20 cellular contexts compared by ENCODE assay signal in the genomic region with DNA sequence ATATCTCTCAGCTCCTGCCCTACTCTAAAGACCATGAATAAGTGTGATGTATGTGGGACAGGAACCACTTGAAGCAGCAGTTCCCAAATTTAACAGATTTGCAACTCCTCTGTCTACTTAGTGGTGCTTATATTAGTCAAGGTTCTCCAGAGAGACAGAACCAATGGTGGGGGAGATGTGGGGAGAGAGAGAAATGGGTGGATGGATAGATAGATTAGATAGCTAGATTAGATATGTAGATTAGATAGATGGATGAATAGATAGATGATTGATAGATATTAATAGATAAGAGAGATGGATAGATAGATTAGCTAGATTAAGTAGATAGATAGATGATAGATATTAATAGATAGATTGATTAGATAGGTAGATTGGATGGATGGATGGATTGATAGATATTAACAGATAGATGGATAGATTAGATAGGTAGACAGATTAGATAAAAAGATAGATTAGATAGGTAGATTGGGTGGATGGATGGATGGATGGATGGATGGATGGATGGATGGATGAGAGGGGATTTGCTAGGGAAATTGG.
DNase-seq lines count a peak whose midpoint lies in the region; ATAC-seq and TF ChIP-seq lines count a peak whose summit lies in the region.
"Had no signal": no experiment of that assay in that cellular context is flagged by ENCODE, and none has a peak within 500 bp of the region (broad histone marks: within the 10 kb centered on the region; RNA-seq: fewer than 3 reads in every experiment).

No MANE protein-coding gene starts in this region.

- CTCF ChIA-PET in activated CD4-positive, alpha-beta T cell treated with anti-CD3 and anti-CD28 coated beads, Interleukin-2, amount 10 ng/mL, durations not matched to agents 7 days and 5 days (lab: Charles Lee) = interaction anchor here (0.8 kb wide), 1 partner anchor 73 kb away, joined by 3 read pairs; no protein-coding TSS in a partner anchor

- no peak overlapping the region for H3K27ac ChIP-seq in left ventricle myocardium inferior (replicated peaks)
- H3K27ac ChIP-seq: 22Rv1, A549, C4-2B, GM23248, HL-60 had no signal

- H3K4me1 ChIP-seq in left ventricle myocardium inferior = peaks cover 8% of the 10 kb centered on the region
- H3K4me1 ChIP-seq: A549 had no signal

- ATAC-seq in natural killer cell = no peak
- no peak for ATAC-seq in natural killer cell treated with Interleukin-12 subunit alpha and Interleukin-12 subunit beta and Interleukin-15 and Interleukin-18, amount 100 ng/mL, for 72 hours
- no peak for ATAC-seq in effector memory CD8-positive, alpha-beta T cell (replicated peaks)
- no peak for ATAC-seq in GM18909 (IDR thresholded peaks at IDR 0.05; ENCODE audit: poor library complexity, unreplicated experiment)
- ATAC-seq: A549 had no signal

- H3K36me3 ChIP-seq in left ventricle myocardium inferior = peaks cover 3% of the 10 kb centered on the region

- H3K27me3 ChIP-seq in left ventricle myocardium inferior (ENCODE audit: low read depth) = no peaks in the 10 kb centered on the region

- no peak overlapping the region for H3K4me3 Mint-ChIP-seq in activated CD4-positive, alpha-beta T cell treated with anti-CD3 and anti-CD28 coated beads, Interleukin-2, amount 10 ng/mL, durations not matched to agents 7 days and 5 days
- H3K4me3 Mint-ChIP-seq in natural killer cell = no peak overlapping the region
- no peak overlapping the region for H3K4me3 Mint-ChIP-seq in natural killer cell treated with Interleukin-12 subunit alpha and Interleukin-12 subunit beta and Interleukin-15 and Interleukin-18, amount 100 ng/mL, for 72 hours
- H3K4me3 Mint-ChIP-seq in effector memory CD8-positive, alpha-beta T cell = no peak overlapping the region
- H3K4me3 Mint-ChIP-seq: CD4-positive, alpha-beta T cell; HFFc6 had no signal

- intact Hi-C loops in natural killer cell (cut with micrococcal nuclease) (no loop called here), left ventricle myocardium inferior (cut with micrococcal nuclease) (no loop called here)

- no peaks in the 10 kb centered on the region for H3K4me1 Mint-ChIP-seq in activated CD4-positive, alpha-beta T cell treated with anti-CD3 and anti-CD28 coated beads, Interleukin-2, amount 10 ng/mL, durations not matched to agents 7 days and 5 days
- H3K4me1 Mint-ChIP-seq in natural killer cell = peaks cover 0 to 12% of the 10 kb centered on the region in 2 donors
- peaks cover 5 to 13% of the 10 kb centered on the region in 2 donors for H3K4me1 Mint-ChIP-seq in natural killer cell treated with Interleukin-12 subunit alpha and Interleukin-12 subunit beta and Interleukin-15 and Interleukin-18, amount 100 ng/mL, for 72 hours (ENCODE audit: low read depth in 2 of 2)
- peaks cover 2 to 21% of the 10 kb centered on the region in 2 donors for H3K4me1 Mint-ChIP-seq in effector memory CD8-positive, alpha-beta T cell (ENCODE audit: low read depth in 2 of 2)

- no peak overlapping the region for H3K4me3 ChIP-seq in left ventricle myocardium inferior
- H3K4me3 ChIP-seq: A549, GM23248 had no signal

- no peaks in the 10 kb centered on the region for H3K27me3 Mint-ChIP-seq in activated CD4-positive, alpha-beta T cell treated with anti-CD3 and anti-CD28 coated beads, Interleukin-2, amount 10 ng/mL, durations not matched to agents 7 days and 5 days
- no peaks in the 10 kb centered on the region for H3K27me3 Mint-ChIP-seq in natural killer cell (ENCODE audit: low read depth in 2 of 2)
- H3K27me3 Mint-ChIP-seq in natural killer cell treated with Interleukin-12 subunit alpha and Interleukin-12 subunit beta and Interleukin-15 and Interleukin-18, amount 100 ng/mL, for 72 hours = no peaks in the 10 kb centered on the region
- no peaks in the 10 kb centered on the region for H3K27me3 Mint-ChIP-seq in effector memory CD8-positive, alpha-beta T cell
- H3K27me3 Mint-ChIP-seq: CD4-positive, alpha-beta T cell had no signal

- POLR2A ChIA-PET in activated CD4-positive, alpha-beta T cell treated with anti-CD3 and anti-CD28 coated beads, Interleukin-2, amount 10 ng/mL, durations not matched to agents 7 days and 5 days (lab: Charles Lee) = no interaction called here

- peaks cover 6% of the 10 kb centered on the region for H3K36me3 Mint-ChIP-seq in activated CD4-positive, alpha-beta T cell treated with anti-CD3 and anti-CD28 coated beads, Interleukin-2, amount 10 ng/mL, durations not matched to agents 7 days and 5 days (ENCODE audit: low read depth)
- H3K36me3 Mint-ChIP-seq in natural killer cell = no peaks in the 10 kb centered on the region
- H3K36me3 Mint-ChIP-seq in natural killer cell treated with Interleukin-12 subunit alpha and Interleukin-12 subunit beta and Interleukin-15 and Interleukin-18, amount 100 ng/mL, for 72 hours = no peaks in the 10 kb centered on the region
- peaks cover 5% of the 10 kb centered on the region for H3K36me3 Mint-ChIP-seq in effector memory CD8-positive, alpha-beta T cell (ENCODE audit: insufficient read depth)

- peak overlapping the region; percentile 43 for H3K27ac Mint-ChIP-seq in activated CD4-positive, alpha-beta T cell treated with anti-CD3 and anti-CD28 coated beads, Interleukin-2, amount 10 ng/mL, durations not matched to agents 7 days and 5 days
- peak overlapping the region; percentile 7 to 13 for H3K27ac Mint-ChIP-seq in natural killer cell
- H3K27ac Mint-ChIP-seq in natural killer cell treated with Interleukin-12 subunit alpha and Interleukin-12 subunit beta and Interleukin-15 and Interleukin-18, amount 100 ng/mL, for 72 hours = peak overlapping the region in 1 of 2 donors; percentile 3
- H3K27ac Mint-ChIP-seq in effector memory CD8-positive, alpha-beta T cell = peak overlapping the region; percentile 0 to 30
- H3K27ac Mint-ChIP-seq: CD4-positive, alpha-beta T cell; HFFc6 had no signal

- no peaks in the 10 kb centered on the region for H3K9me3 Mint-ChIP-seq in activated CD4-positive, alpha-beta T cell treated with anti-CD3 and anti-CD28 coated beads, Interleukin-2, amount 10 ng/mL, durations not matched to agents 7 days and 5 days
- H3K9me3 Mint-ChIP-seq in natural killer cell = no peaks in the 10 kb centered on the region
- H3K9me3 Mint-ChIP-seq in natural killer cell treated with Interleukin-12 subunit alpha and Interleukin-12 subunit beta and Interleukin-15 and Interleukin-18, amount 100 ng/mL, for 72 hours = no peaks in the 10 kb centered on the region
- H3K9me3 Mint-ChIP-seq in effector memory CD8-positive, alpha-beta T cell = no peaks in the 10 kb centered on the region
- H3K9me3 Mint-ChIP-seq: CD4-positive, alpha-beta T cell; HFFc6 had no signal

- H3K9me3 ChIP-seq in left ventricle myocardium inferior (replicated peaks) = no peaks in the 10 kb centered on the region
- H3K9me3 ChIP-seq: A549 had no signal

- no peak for DNase-seq in activated CD4-positive, alpha-beta T cell treated with anti-CD3 and anti-CD28 coated beads, Interleukin-2, amount 10 ng/mL, durations not matched to agents 7 days and 5 days
- DNase-seq in activated CD4-positive, alpha-beta T cell treated with anti-CD3 and anti-CD28 coated beads, Interleukin-2, amount 50 U/mL, for 4 hours = no peak
- DNase-seq in natural killer cell (no peak), left ventricle myocardium inferior (no peak), Kasumi-1 (lab: John Stamatoyannopoulos, UW) (no peak)
- DNase-seq in natural killer cell treated with Interleukin-12 subunit alpha and Interleukin-12 subunit beta and Interleukin-15 and Interleukin-18, amount 100 ng/mL, for 72 hours (ENCODE audit: low spot score) = no peak
- DNase-seq in effector memory CD8-positive, alpha-beta T cell = no peak
- DNase-seq: AML-193; Calu3; CD4-positive, alpha-beta T cell; DMS79 treated with DMSO at 0.1 percent for 48 hours; GF-D8; GM23248; HCEC 1CT; HFFc6 had no signal

- TF ChIP-seq CTCF in natural killer cell (IDR thresholded peaks at IDR 0.05) = no peak
- no peak for TF ChIP-seq CTCF in left ventricle myocardium inferior (IDR thresholded peaks at IDR 0.05; ENCODE audit: borderline replicate concordance)
